19 cellular contexts compared by ENCODE assay signal in genomic region chr4:75306496-75306895, GRCh38.
"Had no signal": no experiment of that assay in that cellular context is flagged by ENCODE, and none has a peak within 500 bp of the region (broad histone marks: within the 10 kb centered on the region; RNA-seq: fewer than 3 reads in every experiment).

No MANE protein-coding gene starts in this region.

- DNase-seq: effector memory CD4-positive, alpha-beta T cell; esophagus squamous epithelium; foreskin fibroblast; glutamatergic neuron; islet precursor cell; mammary epithelial cell; naive thymus-derived CD8-positive, alpha-beta T cell; occipital lobe; psoas muscle; retina; right lobe of liver; stimulated activated CD4-positive, alpha-beta T cell treated with anti-CD3 and anti-CD28 coated beads, Interleukin-4, amount 100 ng/mL, for 24 hours; stimulated activated naive B cell treated with anti-CD40 and anti-IgM and Interleukin-4, amounts not matched to agents 10 μg/mL and 1 μg/mL and 100 μg/mL, for 72 hours; stimulated activated naive CD8-positive, alpha-beta T cell treated with anti-CD3 and anti-CD28 coated beads, Interleukin-15, amount 100 ng/mL, for 72 hours; transverse colon had no signal

- H3K4me1 ChIP-seq: gastroesophageal sphincter, parathyroid adenoma, psoas muscle, right lobe of liver, transverse colon had no signal

- H3K27me3 ChIP-seq: esophagus squamous epithelium, gastroesophageal sphincter, right lobe of liver, transverse colon had no signal

- H3K36me3 ChIP-seq: esophagus squamous epithelium, gastroesophageal sphincter, right lobe of liver, thoracic aorta, transverse colon had no signal

- H3K9ac ChIP-seq: parathyroid adenoma had no signal

- H2AFZ ChIP-seq: parathyroid adenoma had no signal

- H3K27ac ChIP-seq: epithelial cell of prostate, esophagus squamous epithelium, gastroesophageal sphincter, parathyroid adenoma, psoas muscle, right lobe of liver, thoracic aorta, transverse colon had no signal

- H3K9me3 ChIP-seq: psoas muscle, right lobe of liver had no signal

- H3K79me2 ChIP-seq: parathyroid adenoma had no signal

- H3K4me3 ChIP-seq: esophagus squamous epithelium, gastroesophageal sphincter, psoas muscle, right lobe of liver, thoracic aorta, transverse colon had no signal
